ENCODE assay signal across 2 cellular contexts in genomic region chr3:191246628-191247027, GRCh38.
TF ChIP-seq lines count a peak whose summit lies in the region.

No MANE protein-coding gene starts in this region.

TF ChIP-seq in HEK293, 187 proteins besides CTCF, POLR2A, EP300 and RAD21 (continued from another document and continues in another):
- TF ChIP-seq, protein P1, sequence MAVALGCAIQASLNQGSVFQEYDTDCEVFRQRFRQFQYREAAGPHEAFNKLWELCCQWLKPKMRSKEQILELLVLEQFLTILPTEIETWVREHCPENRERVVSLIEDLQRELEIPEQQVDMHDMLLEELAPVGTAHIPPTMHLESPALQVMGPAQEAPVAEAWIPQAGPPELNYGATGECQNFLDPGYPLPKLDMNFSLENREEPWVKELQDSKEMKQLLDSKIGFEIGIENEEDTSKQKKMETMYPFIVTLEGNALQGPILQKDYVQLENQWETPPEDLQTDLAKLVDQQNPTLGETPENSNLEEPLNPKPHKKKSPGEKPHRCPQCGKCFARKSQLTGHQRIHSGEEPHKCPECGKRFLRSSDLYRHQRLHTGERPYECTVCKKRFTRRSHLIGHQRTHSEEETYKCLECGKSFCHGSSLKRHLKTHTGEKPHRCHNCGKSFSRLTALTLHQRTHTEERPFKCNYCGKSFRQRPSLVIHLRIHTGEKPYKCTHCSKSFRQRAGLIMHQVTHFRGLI (tag by site-specific recombination; IDR thresholded peaks at IDR 0.05), result no peak; the same call in 1 of the 2 replicates
- TF ChIP-seq, protein P2, sequence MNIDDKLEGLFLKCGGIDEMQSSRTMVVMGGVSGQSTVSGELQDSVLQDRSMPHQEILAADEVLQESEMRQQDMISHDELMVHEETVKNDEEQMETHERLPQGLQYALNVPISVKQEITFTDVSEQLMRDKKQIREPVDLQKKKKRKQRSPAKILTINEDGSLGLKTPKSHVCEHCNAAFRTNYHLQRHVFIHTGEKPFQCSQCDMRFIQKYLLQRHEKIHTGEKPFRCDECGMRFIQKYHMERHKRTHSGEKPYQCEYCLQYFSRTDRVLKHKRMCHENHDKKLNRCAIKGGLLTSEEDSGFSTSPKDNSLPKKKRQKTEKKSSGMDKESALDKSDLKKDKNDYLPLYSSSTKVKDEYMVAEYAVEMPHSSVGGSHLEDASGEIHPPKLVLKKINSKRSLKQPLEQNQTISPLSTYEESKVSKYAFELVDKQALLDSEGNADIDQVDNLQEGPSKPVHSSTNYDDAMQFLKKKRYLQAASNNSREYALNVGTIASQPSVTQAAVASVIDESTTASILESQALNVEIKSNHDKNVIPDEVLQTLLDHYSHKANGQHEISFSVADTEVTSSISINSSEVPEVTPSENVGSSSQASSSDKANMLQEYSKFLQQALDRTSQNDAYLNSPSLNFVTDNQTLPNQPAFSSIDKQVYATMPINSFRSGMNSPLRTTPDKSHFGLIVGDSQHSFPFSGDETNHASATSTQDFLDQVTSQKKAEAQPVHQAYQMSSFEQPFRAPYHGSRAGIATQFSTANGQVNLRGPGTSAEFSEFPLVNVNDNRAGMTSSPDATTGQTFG (tag by site-specific recombination; IDR thresholded peaks at IDR 0.05; ENCODE audit: borderline replicate concordance), result no peak
- TF ChIP-seq BCL11B (tag by site-specific recombination; IDR thresholded peaks at IDR 0.05; ENCODE audit: low read depth) (no peak), SP7 (tag by site-specific recombination; IDR thresholded peaks at IDR 0.05) (0 out of 2 replicates have a peak, but pooled peaks have one; percentile 26), GFI1B (tag by site-specific recombination; IDR thresholded peaks at IDR 0.05) (peak; percentile 70; the same call in 1 of the 2 replicates), TCF7L2 (IDR thresholded peaks at IDR 0.05; ENCODE audit: borderline replicate concordance, low read depth, low read length) (peak; percentile 39; the same call in 1 of the 2 replicates), IKZF3 (tag by site-specific recombination; IDR thresholded peaks at IDR 0.05) (0 out of 2 replicates have a peak, but pooled peaks have one; percentile 23), ZNF157 (tag by site-specific recombination; IDR thresholded peaks at IDR 0.05) (no peak), ZNF473 (tag by site-specific recombination; IDR thresholded peaks at IDR 0.05) (no peak), ZNF239 (tag by site-specific recombination; IDR thresholded peaks at IDR 0.05) (no peak), ZNF19 (tag by site-specific recombination; IDR thresholded peaks at IDR 0.05; ENCODE audit: low read depth) (no peak), ZSCAN16 (tag by site-specific recombination; IDR thresholded peaks at IDR 0.05) (no peak), ZEB2 (tag by site-specific recombination; IDR thresholded peaks at IDR 0.05) (peak; percentile 61; the same call in 1 of the 2 replicates), ZNF214 (tag by site-specific recombination; IDR thresholded peaks at IDR 0.05; ENCODE audit: borderline replicate concordance) (no peak)
- TF ChIP-seq, protein P3, sequence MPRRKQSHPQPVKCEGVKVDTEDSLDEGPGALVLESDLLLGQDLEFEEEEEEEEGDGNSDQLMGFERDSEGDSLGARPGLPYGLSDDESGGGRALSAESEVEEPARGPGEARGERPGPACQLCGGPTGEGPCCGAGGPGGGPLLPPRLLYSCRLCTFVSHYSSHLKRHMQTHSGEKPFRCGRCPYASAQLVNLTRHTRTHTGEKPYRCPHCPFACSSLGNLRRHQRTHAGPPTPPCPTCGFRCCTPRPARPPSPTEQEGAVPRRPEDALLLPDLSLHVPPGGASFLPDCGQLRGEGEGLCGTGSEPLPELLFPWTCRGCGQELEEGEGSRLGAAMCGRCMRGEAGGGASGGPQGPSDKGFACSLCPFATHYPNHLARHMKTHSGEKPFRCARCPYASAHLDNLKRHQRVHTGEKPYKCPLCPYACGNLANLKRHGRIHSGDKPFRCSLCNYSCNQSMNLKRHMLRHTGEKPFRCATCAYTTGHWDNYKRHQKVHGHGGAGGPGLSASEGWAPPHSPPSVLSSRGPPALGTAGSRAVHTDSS (tag by site-specific recombination; IDR thresholded peaks at IDR 0.05), result peak; percentile 90
- TF ChIP-seq, protein P4, sequence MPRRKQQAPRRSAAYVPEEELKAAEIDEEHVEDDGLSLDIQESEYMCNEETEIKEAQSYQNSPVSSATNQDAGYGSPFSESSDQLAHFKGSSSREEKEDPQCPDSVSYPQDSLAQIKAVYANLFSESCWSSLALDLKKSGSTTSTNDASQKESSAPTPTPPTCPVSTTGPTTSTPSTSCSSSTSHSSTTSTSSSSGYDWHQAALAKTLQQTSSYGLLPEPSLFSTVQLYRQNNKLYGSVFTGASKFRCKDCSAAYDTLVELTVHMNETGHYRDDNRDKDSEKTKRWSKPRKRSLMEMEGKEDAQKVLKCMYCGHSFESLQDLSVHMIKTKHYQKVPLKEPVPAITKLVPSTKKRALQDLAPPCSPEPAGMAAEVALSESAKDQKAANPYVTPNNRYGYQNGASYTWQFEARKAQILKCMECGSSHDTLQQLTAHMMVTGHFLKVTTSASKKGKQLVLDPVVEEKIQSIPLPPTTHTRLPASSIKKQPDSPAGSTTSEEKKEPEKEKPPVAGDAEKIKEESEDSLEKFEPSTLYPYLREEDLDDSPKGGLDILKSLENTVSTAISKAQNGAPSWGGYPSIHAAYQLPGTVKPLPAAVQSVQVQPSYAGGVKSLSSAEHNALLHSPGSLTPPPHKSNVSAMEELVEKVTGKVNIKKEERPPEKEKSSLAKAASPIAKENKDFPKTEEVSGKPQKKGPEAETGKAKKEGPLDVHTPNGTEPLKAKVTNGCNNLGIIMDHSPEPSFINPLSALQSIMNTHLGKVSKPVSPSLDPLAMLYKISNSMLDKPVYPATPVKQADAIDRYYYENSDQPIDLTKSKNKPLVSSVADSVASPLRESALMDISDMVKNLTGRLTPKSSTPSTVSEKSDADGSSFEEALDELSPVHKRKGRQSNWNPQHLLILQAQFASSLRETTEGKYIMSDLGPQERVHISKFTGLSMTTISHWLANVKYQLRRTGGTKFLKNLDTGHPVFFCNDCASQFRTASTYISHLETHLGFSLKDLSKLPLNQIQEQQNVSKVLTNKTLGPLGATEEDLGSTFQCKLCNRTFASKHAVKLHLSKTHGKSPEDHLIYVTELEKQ (tag by site-specific recombination; IDR thresholded peaks at IDR 0.05; ENCODE audit: borderline replicate concordance), result no peak
- TF ChIP-seq, protein P5, sequence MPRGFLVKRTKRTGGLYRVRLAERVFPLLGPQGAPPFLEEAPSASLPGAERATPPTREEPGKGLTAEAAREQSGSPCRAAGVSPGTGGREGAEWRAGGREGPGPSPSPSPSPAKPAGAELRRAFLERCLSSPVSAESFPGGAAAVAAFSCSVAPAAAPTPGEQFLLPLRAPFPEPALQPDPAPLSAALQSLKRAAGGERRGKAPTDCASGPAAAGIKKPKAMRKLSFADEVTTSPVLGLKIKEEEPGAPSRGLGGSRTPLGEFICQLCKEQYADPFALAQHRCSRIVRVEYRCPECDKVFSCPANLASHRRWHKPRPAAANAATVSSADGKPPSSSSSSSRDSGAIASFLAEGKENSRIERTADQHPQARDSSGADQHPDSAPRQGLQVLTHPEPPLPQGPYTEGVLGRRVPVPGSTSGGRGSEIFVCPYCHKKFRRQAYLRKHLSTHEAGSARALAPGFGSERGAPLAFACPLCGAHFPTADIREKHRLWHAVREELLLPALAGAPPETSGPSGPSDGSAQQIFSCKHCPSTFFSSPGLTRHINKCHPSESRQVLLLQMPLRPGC (tag by site-specific recombination; IDR thresholded peaks at IDR 0.05), result peak; percentile 50; the same call in 1 of the 2 replicates

TF ChIP-seq in GM23338, 12 proteins besides CTCF, POLR2A, EP300 and RAD21 (continued from another document):
- TF ChIP-seq ZNF462 (CRISPR knock-in tag; IDR thresholded peaks at IDR 0.05), result no peak
- TF ChIP-seq EZH2 (IDR thresholded peaks at IDR 0.05; ENCODE audit: low read depth, unreplicated experiment), result no peak
- TF ChIP-seq EZH2phosphoT487 (IDR thresholded peaks at IDR 0.05; ENCODE audit: unreplicated experiment), result no peak
- no peak for TF ChIP-seq POLR2AphosphoS5 (IDR thresholded peaks at IDR 0.05; ENCODE audit: low read depth)
- TF ChIP-seq, protein P6, sequence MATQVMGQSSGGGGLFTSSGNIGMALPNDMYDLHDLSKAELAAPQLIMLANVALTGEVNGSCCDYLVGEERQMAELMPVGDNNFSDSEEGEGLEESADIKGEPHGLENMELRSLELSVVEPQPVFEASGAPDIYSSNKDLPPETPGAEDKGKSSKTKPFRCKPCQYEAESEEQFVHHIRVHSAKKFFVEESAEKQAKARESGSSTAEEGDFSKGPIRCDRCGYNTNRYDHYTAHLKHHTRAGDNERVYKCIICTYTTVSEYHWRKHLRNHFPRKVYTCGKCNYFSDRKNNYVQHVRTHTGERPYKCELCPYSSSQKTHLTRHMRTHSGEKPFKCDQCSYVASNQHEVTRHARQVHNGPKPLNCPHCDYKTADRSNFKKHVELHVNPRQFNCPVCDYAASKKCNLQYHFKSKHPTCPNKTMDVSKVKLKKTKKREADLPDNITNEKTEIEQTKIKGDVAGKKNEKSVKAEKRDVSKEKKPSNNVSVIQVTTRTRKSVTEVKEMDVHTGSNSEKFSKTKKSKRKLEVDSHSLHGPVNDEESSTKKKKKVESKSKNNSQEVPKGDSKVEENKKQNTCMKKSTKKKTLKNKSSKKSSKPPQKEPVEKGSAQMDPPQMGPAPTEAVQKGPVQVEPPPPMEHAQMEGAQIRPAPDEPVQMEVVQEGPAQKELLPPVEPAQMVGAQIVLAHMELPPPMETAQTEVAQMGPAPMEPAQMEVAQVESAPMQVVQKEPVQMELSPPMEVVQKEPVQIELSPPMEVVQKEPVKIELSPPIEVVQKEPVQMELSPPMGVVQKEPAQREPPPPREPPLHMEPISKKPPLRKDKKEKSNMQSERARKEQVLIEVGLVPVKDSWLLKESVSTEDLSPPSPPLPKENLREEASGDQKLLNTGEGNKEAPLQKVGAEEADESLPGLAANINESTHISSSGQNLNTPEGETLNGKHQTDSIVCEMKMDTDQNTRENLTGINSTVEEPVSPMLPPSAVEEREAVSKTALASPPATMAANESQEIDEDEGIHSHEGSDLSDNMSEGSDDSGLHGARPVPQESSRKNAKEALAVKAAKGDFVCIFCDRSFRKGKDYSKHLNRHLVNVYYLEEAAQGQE (IDR thresholded peaks at IDR 0.05; ENCODE audit: unreplicated experiment), result no peak
- no peak for TF ChIP-seq ZNF114 (CRISPR knock-in tag; IDR thresholded peaks at IDR 0.05)
- no peak for TF ChIP-seq STAT1 (IDR thresholded peaks at IDR 0.05; ENCODE audit: unreplicated experiment)
- TF ChIP-seq NANOG (IDR thresholded peaks at IDR 0.05; ENCODE audit: borderline replicate concordance), result no peak
TF ChIP-seq in GM23338: peak in this region for 0.
